ENCODE assay signal across 10 cellular contexts in genomic region chr10:132572545-132572937, GRCh38. TPM values are rescaled to one million over a fixed set of nuclear protein-coding genes. Genes with fewer than 3 reads are reported as not detected.
A peak's percentile ranks its signal among the peaks of the same experiment; 100 is the strongest.
DNase-seq lines count a peak whose midpoint lies in the region; ATAC-seq and TF ChIP-seq lines count a peak whose summit lies in the region.
"Had no signal": no experiment of that assay in that cellular context is flagged by ENCODE, and none has a peak within 500 bp of the region (broad histone marks: within the 10 kb centered on the region; RNA-seq: fewer than 3 reads in every experiment).

No MANE protein-coding gene starts in this region.

- no peak overlapping the region for H3K27ac ChIP-seq in HCT116 (ENCODE audit: low read depth, low read length)

- H3K36me3 ChIP-seq in HCT116 (ENCODE audit: control insufficient read depth in 1 of 2, insufficient read depth in 2 of 2, low read length in 2 of 2): no peaks in the 10 kb centered on the region
- H3K36me3 ChIP-seq: adrenal gland had no signal

- TF ChIP-seq RAD21 in HCT116 (IDR thresholded peaks at IDR 0.05; ENCODE audit: low read depth): no peak

- no peaks in the 10 kb centered on the region for H3K27me3 ChIP-seq in HCT116 (ENCODE audit: insufficient read depth, low read length)
- H3K27me3 ChIP-seq: adrenal gland had no signal

- H3K9me2 ChIP-seq in HCT116 (ENCODE audit: insufficient read depth): no peaks in the 10 kb centered on the region

- ATAC-seq in HCT116 (no peak), SK-N-SH treated with all-trans-retinoic acid at 6 μM for 48 hours (peak; percentile 35), left ventricle myocardium superior (peak; percentile 55)

- CTCF ChIA-PET in HCT116 (lab: Charles Lee): no interaction called here

- BruUV-seq in HCT116 (replicated peaks; lab: Mats Ljungman, UMichigan): no TSS peak

- peak overlapping the region; percentile 68 for H3K4me2 ChIP-seq in HCT116 (ENCODE audit: low read length)

- RAD21 ChIA-PET in HCT116 (lab: Charles Lee; ENCODE audit: low non-redundant PET in 1 of 2, low total read pairs in 2 of 2, uncharacterized antibody in 2 of 2, unreplicated experiment in 2 of 2): no interaction called here

- POLR2A ChIA-PET in HCT116 (lab: Charles Lee): no interaction called here

- H3K9me3 ChIP-seq in HCT116 (ENCODE audit: control insufficient read depth in 1 of 2, insufficient read depth in 1 of 2, low read depth in 1 of 2, low read length in 2 of 2): no peaks in the 10 kb centered on the region
- H3K9me3 ChIP-seq: adrenal gland had no signal

- no peaks in the 10 kb centered on the region for H3K79me2 ChIP-seq in HCT116 (ENCODE audit: insufficient read depth, low read length)

- no peaks in the 10 kb centered on the region for H4K20me1 ChIP-seq in HCT116 (ENCODE audit: insufficient read depth)

- intact Hi-C loops in HCT116 (cut with micrococcal nuclease) (no loop called here), left ventricle myocardium superior (cut with micrococcal nuclease) (no loop called here)

- no peak overlapping the region for H2AFZ ChIP-seq in HCT116 (ENCODE audit: low read depth, low read length, poor library complexity, severe bottlenecking)

- no peak overlapping the region for H3K4me3 ChIP-seq in HCT116 (replicated peaks in 1 of 2; ENCODE audit: low read depth in 1 of 2, low read length in 2 of 2)
- H3K4me3 ChIP-seq: adrenal gland had no signal

- TF ChIP-seq CTCF in HCT116 (IDR thresholded peaks at IDR 0.05 in 2 of 3, conservative IDR thresholded peaks at IDR 0.05 in 1 of 3; ENCODE audit: borderline replicate concordance in 1 of 3, insufficient read depth in 1 of 3, low read depth in 2 of 3, low read length in 2 of 3): no peak

- peaks cover 18 to 22% of the 10 kb centered on the region in 2 experiments for H3K4me1 ChIP-seq in HCT116 (ENCODE audit: control insufficient read depth in 1 of 2, insufficient read depth in 2 of 2, low read length in 2 of 2)

- TF ChIP-seq POLR2A in HCT116 (IDR thresholded peaks at IDR 0.05; ENCODE audit: borderline replicate concordance, extremely low read depth, insufficient read depth, insufficient read length): no peak

- DNase-seq in AG08395 (ENCODE audit: low spot score): peak; percentile 17
- no peak for DNase-seq in HCT116 (ENCODE audit: low read depth, low spot score)
- DNase-seq in left ventricle myocardium superior: no peak
- no peak for DNase-seq in NCI-H128 (lab: John Stamatoyannopoulos, UW; ENCODE audit: unreplicated experiment)
- no peak for DNase-seq in C1 segment of cervical spinal cord (lab: John Stamatoyannopoulos, UW)
- DNase-seq in activated gamma-delta T cell treated with Interleukin-2 at 50 U/mL for 16 hours: no peak
- DNase-seq in Ammon's horn (ENCODE audit: low spot score): no peak
- DNase-seq: NCI-H1105 had no signal

- no peak overlapping the region for H3K9ac ChIP-seq in HCT116 (ENCODE audit: low read length)

TF ChIP-seq in HCT116, 20 proteins besides CTCF, POLR2A, EP300 and RAD21:
- TF ChIP-seq SP1 (IDR thresholded peaks at IDR 0.05; ENCODE audit: low read depth) (no peak), SRF (IDR thresholded peaks at IDR 0.05; ENCODE audit: low read depth) (no peak), POLR2AphosphoS5 (IDR thresholded peaks at IDR 0.05; ENCODE audit: low read depth, low read length) (no peak), EGR1 (IDR thresholded peaks at IDR 0.05; ENCODE audit: low read depth) (no peak), TCF7L2 (IDR thresholded peaks at IDR 0.05; ENCODE audit: borderline replicate concordance, extremely low read depth, insufficient read depth, insufficient read length) (no peak), EZH2 (IDR thresholded peaks at IDR 0.05) (no peak), FOSL1 (IDR thresholded peaks at IDR 0.05; ENCODE audit: low read depth) (no peak), CBX3 (IDR thresholded peaks at IDR 0.05; ENCODE audit: low read depth) (no peak)
- TF ChIP-seq, protein P1, sequence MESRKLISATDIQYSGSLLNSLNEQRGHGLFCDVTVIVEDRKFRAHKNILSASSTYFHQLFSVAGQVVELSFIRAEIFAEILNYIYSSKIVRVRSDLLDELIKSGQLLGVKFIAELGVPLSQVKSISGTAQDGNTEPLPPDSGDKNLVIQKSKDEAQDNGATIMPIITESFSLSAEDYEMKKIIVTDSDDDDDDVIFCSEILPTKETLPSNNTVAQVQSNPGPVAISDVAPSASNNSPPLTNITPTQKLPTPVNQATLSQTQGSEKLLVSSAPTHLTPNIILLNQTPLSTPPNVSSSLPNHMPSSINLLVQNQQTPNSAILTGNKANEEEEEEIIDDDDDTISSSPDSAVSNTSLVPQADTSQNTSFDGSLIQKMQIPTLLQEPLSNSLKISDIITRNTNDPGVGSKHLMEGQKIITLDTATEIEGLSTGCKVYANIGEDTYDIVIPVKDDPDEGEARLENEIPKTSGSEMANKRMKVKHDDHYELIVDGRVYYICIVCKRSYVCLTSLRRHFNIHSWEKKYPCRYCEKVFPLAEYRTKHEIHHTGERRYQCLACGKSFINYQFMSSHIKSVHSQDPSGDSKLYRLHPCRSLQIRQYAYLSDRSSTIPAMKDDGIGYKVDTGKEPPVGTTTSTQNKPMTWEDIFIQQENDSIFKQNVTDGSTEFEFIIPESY (IDR thresholded peaks at IDR 0.05; ENCODE audit: extremely low read depth, insufficient replicate concordance, low read length): no peak
- TF ChIP-seq, protein P2, sequence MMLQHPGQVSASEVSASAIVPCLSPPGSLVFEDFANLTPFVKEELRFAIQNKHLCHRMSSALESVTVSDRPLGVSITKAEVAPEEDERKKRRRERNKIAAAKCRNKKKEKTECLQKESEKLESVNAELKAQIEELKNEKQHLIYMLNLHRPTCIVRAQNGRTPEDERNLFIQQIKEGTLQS (IDR thresholded peaks at IDR 0.05): no peak

TF ChIP-seq in SK-N-SH treated with all-trans-retinoic acid at 6 μM for 48 hours, 23 proteins besides CTCF, POLR2A, EP300 and RAD21 (continues in another document):
- TF ChIP-seq ESRRG (CRISPR knock-in tag; IDR thresholded peaks at IDR 0.05) (no peak), CSRNP3 (CRISPR knock-in tag; IDR thresholded peaks at IDR 0.05) (no peak), PATZ1 (CRISPR knock-in tag; IDR thresholded peaks at IDR 0.05; ENCODE audit: borderline replicate concordance) (no peak), TCF4 (CRISPR knock-in tag; IDR thresholded peaks at IDR 0.05; ENCODE audit: borderline replicate concordance) (no peak), ZNF565 (CRISPR knock-in tag; conservative IDR thresholded peaks at IDR 0.05; ENCODE audit: low read depth) (no peak), TOX (CRISPR knock-in tag; IDR thresholded peaks at IDR 0.05; ENCODE audit: borderline replicate concordance) (no peak), OSR1 (CRISPR knock-in tag; IDR thresholded peaks at IDR 0.05) (no peak), GLIS3 (CRISPR knock-in tag; IDR thresholded peaks at IDR 0.05) (no peak)
- TF ChIP-seq, protein P3, sequence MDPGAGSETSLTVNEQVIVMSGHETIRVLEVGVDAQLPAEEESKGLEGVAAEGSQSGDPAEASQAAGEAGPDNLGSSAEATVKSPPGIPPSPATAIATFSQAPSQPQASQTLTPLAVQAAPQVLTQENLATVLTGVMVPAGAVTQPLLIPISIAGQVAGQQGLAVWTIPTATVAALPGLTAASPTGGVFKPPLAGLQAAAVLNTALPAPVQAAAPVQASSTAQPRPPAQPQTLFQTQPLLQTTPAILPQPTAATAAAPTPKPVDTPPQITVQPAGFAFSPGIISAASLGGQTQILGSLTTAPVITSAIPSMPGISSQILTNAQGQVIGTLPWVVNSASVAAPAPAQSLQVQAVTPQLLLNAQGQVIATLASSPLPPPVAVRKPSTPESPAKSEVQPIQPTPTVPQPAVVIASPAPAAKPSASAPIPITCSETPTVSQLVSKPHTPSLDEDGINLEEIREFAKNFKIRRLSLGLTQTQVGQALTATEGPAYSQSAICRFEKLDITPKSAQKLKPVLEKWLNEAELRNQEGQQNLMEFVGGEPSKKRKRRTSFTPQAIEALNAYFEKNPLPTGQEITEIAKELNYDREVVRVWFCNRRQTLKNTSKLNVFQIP (CRISPR knock-in tag; IDR thresholded peaks at IDR 0.05; ENCODE audit: borderline replicate concordance, low read depth): no peak

RNA-seq across cellular contexts. Expression of gene INPP5A, which starts 35.0 kb away (rescaled TPM):
- 12.3 TPM for total RNA-seq in HCT116 (2021; ENCODE audit: unreplicated experiment)
- 7.5 and 8.9 TPM in 2 replicates for polyA plus RNA-seq in HCT116 (2012)
- 108 TPM for total RNA-seq in left ventricle myocardium superior
